ENCODE assay signal across 1 cellular context in genomic region chr6:142856857-142857608, GRCh38.
TF ChIP-seq lines count a peak whose summit lies in the region.

No MANE protein-coding gene starts in this region.

TF ChIP-seq in GM23338, 12 proteins besides CTCF, POLR2A, EP300 and RAD21 (continued from another document):
- TF ChIP-seq ZNF462 (CRISPR knock-in tag; IDR thresholded peaks at IDR 0.05) (no peak), STAT1 (IDR thresholded peaks at IDR 0.05; ENCODE audit: unreplicated experiment) (no peak), NANOG (IDR thresholded peaks at IDR 0.05; ENCODE audit: borderline replicate concordance) (no peak)
